1 cellular context compared by ENCODE assay signal in genomic region chrX:49082472-49082871, GRCh38.
TF ChIP-seq lines count a peak whose summit lies in the region.

No MANE protein-coding gene starts in this region.

TF ChIP-seq in K562, 482 proteins besides CTCF, POLR2A, EP300 and RAD21:
- peak; percentile 50 for TF ChIP-seq CBFA2T3 (IDR thresholded peaks at IDR 0.05)
- TF ChIP-seq ZFP36 (IDR thresholded peaks at IDR 0.05; ENCODE audit: low read depth, low read length, partially characterized antibody), result no peak
- TF ChIP-seq NCOR1 (IDR thresholded peaks at IDR 0.05), result no peak
- TF ChIP-seq SPI1 (IDR thresholded peaks at IDR 0.05; ENCODE audit: borderline replicate concordance, low read depth, low read length), result peak; percentile 44; the same call in 1 of the 2 replicates
